Comparison of ENCODE assay signal across 18 cellular contexts in genomic region chr10:119362122-119362521, GRCh38.
DNase-seq lines count a peak whose midpoint lies in the region; ATAC-seq and TF ChIP-seq lines count a peak whose summit lies in the region.
"Had no signal": no experiment of that assay in that cellular context is flagged by ENCODE, and none has a peak within 500 bp of the region (broad histone marks: within the 10 kb centered on the region; RNA-seq: fewer than 3 reads in every experiment).

No MANE protein-coding gene starts in this region.

- H3K27ac ChIP-seq in esophagus muscularis mucosa (replicated peaks in 1 of 4) (peak overlapping the region; percentile 32 to 42 (median 34)), right lobe of liver (peak overlapping the region; percentile 44 to 82 (median 59)), stomach smooth muscle (ENCODE audit: low read length) (peak overlapping the region; percentile 8), endodermal cell (ENCODE audit: low read depth, low read length) (no peak overlapping the region)
- H3K27ac ChIP-seq: hepatocyte had no signal

- H3K9me3 Mint-ChIP-seq in endodermal cell, result peaks cover 7% of the 10 kb centered on the region
- H3K9me3 Mint-ChIP-seq: activated CD4-positive, alpha-beta T cell treated with anti-CD3 and anti-CD28 coated beads, Interleukin-2, amount 10 ng/mL, durations not matched to agents 7 days and 5 days; central memory CD8-positive, alpha-beta T cell; mesothelial cell of epicardium had no signal

- no peak overlapping the region for H3K9ac ChIP-seq in stomach smooth muscle (ENCODE audit: low read length in 2 of 2)
- H3K9ac ChIP-seq in endodermal cell (ENCODE audit: extremely low read depth, low read length, poor library complexity, severe bottlenecking), result no peak overlapping the region

- TF ChIP-seq POLR2A in esophagus muscularis mucosa (IDR thresholded peaks at IDR 0.05; ENCODE audit: low read depth) (no peak), right lobe of liver (IDR thresholded peaks at IDR 0.05) (no peak)

- DNase-seq in M059J (ENCODE audit: low read depth), result peak; percentile 50
- DNase-seq in esophagus muscularis mucosa (ENCODE audit: extremely low spot score), result no peak
- DNase-seq in right lobe of liver, result peak in 1 of 3 donors; percentile 63
- DNase-seq in endodermal cell, result no peak
- DNase-seq: activated CD4-positive, alpha-beta T cell treated with anti-CD3 and anti-CD28 coated beads, Interleukin-2, amount 10 ng/mL, durations not matched to agents 7 days and 5 days; activated CD8-positive, alpha-beta memory T cell treated with anti-CD3 and anti-CD28 coated beads, Interleukin-2, amount 50 U/mL, for 48 hours; activated gamma-delta T cell; amniotic stem cell; COR-L47; effector CD8-positive, alpha-beta T cell; NCI-H1417 treated with DMSO at 0.1 percent for 48 hours; NCI-H524 had no signal

- TF ChIP-seq EP300 in esophagus muscularis mucosa (IDR thresholded peaks at IDR 0.05), result no peak

- H3K4me1 Mint-ChIP-seq in endodermal cell, result peaks cover 11% of the 10 kb centered on the region

- H3K4me1 ChIP-seq in esophagus muscularis mucosa (peaks cover 62 to 76% (median 70%) of the 10 kb centered on the region in 4 donors), right lobe of liver (peaks cover 0 to 41% (median 9%) of the 10 kb centered on the region in 4 donors), stomach smooth muscle (ENCODE audit: control insufficient read depth, insufficient read depth, low read length) (peaks cover 29% of the 10 kb centered on the region), endodermal cell (ENCODE audit: control insufficient read depth, insufficient read depth, low read length) (no peaks in the 10 kb centered on the region)

- intact Hi-C loops in esophagus muscularis mucosa (cut with DNase I), result no loop called here
- intact Hi-C loops in right lobe of liver (cut with DNase I), result no loop called here

- TF ChIP-seq CTCF in esophagus muscularis mucosa (IDR thresholded peaks at IDR 0.05) (no peak), right lobe of liver (IDR thresholded peaks at IDR 0.05) (no peak), endodermal cell (conservative IDR thresholded peaks at IDR 0.05) (no peak)

- H3K36me3 Mint-ChIP-seq in endodermal cell (ENCODE audit: low read depth), result no peaks in the 10 kb centered on the region
- H3K36me3 Mint-ChIP-seq: mesothelial cell of epicardium had no signal

- H3K4me3 ChIP-seq in esophagus muscularis mucosa, result no peak overlapping the region
- no peak overlapping the region for H3K4me3 ChIP-seq in right lobe of liver
- no peak overlapping the region for H3K4me3 ChIP-seq in stomach smooth muscle (ENCODE audit: low read length in 2 of 2)
- H3K4me3 ChIP-seq in endodermal cell (ENCODE audit: low read length), result no peak overlapping the region
- H3K4me3 ChIP-seq: hepatocyte had no signal

- no peaks in the 10 kb centered on the region for H3K27me3 Mint-ChIP-seq in endodermal cell (ENCODE audit: insufficient read depth)
- H3K27me3 Mint-ChIP-seq: activated CD4-positive, alpha-beta T cell treated with anti-CD3 and anti-CD28 coated beads, Interleukin-2, amount 10 ng/mL, durations not matched to agents 7 days and 5 days; central memory CD8-positive, alpha-beta T cell had no signal

- H3K27me3 ChIP-seq in esophagus muscularis mucosa (no peaks in the 10 kb centered on the region), right lobe of liver (no peaks in the 10 kb centered on the region), stomach smooth muscle (ENCODE audit: control insufficient read depth in 1 of 2, insufficient read depth in 2 of 2, low read length in 2 of 2) (no peaks in the 10 kb centered on the region), endodermal cell (ENCODE audit: control insufficient read depth, insufficient read depth, low read length, poor library complexity, severe bottlenecking) (no peaks in the 10 kb centered on the region)
- H3K27me3 ChIP-seq: hepatocyte had no signal

- peaks cover 0 to 6% (median 0%) of the 10 kb centered on the region in 4 donors for H3K36me3 ChIP-seq in esophagus muscularis mucosa
- H3K36me3 ChIP-seq in right lobe of liver, result no peaks in the 10 kb centered on the region
- peaks cover 2% of the 10 kb centered on the region in 2 donors for H3K36me3 ChIP-seq in stomach smooth muscle (ENCODE audit: control insufficient read depth in 2 of 2, insufficient read depth in 2 of 2, low read length in 2 of 2)
- no peaks in the 10 kb centered on the region for H3K36me3 ChIP-seq in endodermal cell (ENCODE audit: control insufficient read depth, insufficient read depth, low read length)

- H3K9me3 ChIP-seq in esophagus muscularis mucosa (no peaks in the 10 kb centered on the region), right lobe of liver (no peaks in the 10 kb centered on the region), stomach smooth muscle (ENCODE audit: control insufficient read depth in 2 of 2, low read length in 2 of 2) (no peaks in the 10 kb centered on the region), endodermal cell (ENCODE audit: control insufficient read depth, low read length) (no peaks in the 10 kb centered on the region)

- WGBS in esophagus muscularis mucosa, result 89% methylated on average over 3 of the region's 3 CpGs
- 20% methylated on average over 3 of the region's 3 CpGs for WGBS in right lobe of liver (ENCODE audit: insufficient coverage, low coverage, low lambda C conversion rate, missing lambda C conversion rate)
- WGBS in endodermal cell (ENCODE audit: insufficient coverage in 1 of 2, insufficient read length in 1 of 2), 2 experiments, result 96 to 100% methylated on average over 1 to 3 of the region's 3 CpGs

- no peak overlapping the region for H3K27ac Mint-ChIP-seq in endodermal cell
- H3K27ac Mint-ChIP-seq: activated CD4-positive, alpha-beta T cell treated with anti-CD3 and anti-CD28 coated beads, Interleukin-2, amount 10 ng/mL, durations not matched to agents 7 days and 5 days; mesothelial cell of epicardium had no signal

- no peak overlapping the region for H3K4me3 Mint-ChIP-seq in endodermal cell
- H3K4me3 Mint-ChIP-seq: activated CD4-positive, alpha-beta T cell treated with anti-CD3 and anti-CD28 coated beads, Interleukin-2, amount 10 ng/mL, durations not matched to agents 7 days and 5 days; central memory CD8-positive, alpha-beta T cell; mesothelial cell of epicardium had no signal

- ATAC-seq in right lobe of liver (peak; percentile 52 to 72 (median 58)), HG03565 (IDR thresholded peaks at IDR 0.05; ENCODE audit: unreplicated experiment) (no peak), HG02870 (IDR thresholded peaks at IDR 0.05; ENCODE audit: unreplicated experiment) (no peak)

Comparison
In these comparisons a context has a peak if more than half of its experiments do, and no peak if none do; other contexts are left out.
1. ATAC-seq: peak in right lobe of liver (4 of 4); none in HG03565 (single experiment) and HG02870 (single experiment).